8 cellular contexts compared by ENCODE assay signal in genomic region chr6:33344771-33345697, GRCh38. TPM values are rescaled to one million over a fixed set of nuclear protein-coding genes. Genes with fewer than 3 reads are reported as not detected.
DNase-seq lines count a peak whose midpoint lies in the region; ATAC-seq and TF ChIP-seq lines count a peak whose summit lies in the region.

No MANE protein-coding gene starts in this region.

- CTCF ChIA-PET in RWPE1 (lab: Yijun Ruan, JAX), result interaction anchor here (0.5 to 1.2 kb wide), 21 partner anchors 9 to 857 kb away, joined by 3 to 8 read pairs (median 3); no protein-coding TSS in a partner anchor

- no peaks in the 10 kb centered on the region for H3K9me3 ChIP-seq in osteoblast (ENCODE audit: low read depth, low read length)

- peak overlapping the region; percentile 68 for H3K27ac Mint-ChIP-seq in activated T-helper 17 cell treated with anti-CD3 and anti-CD28 coated beads, Interleukin-2, amount 50 U/mL, for 72 hours

- POLR2A ChIA-PET in RWPE1 (lab: Yijun Ruan, JAX; ENCODE audit: low non-redundant PET), result interaction anchor here (0.5 kb wide), 1 partner anchor 10 kb away, joined by 4 read pairs; no protein-coding TSS in a partner anchor

- ATAC-seq in activated T-helper 17 cell treated with anti-CD3 and anti-CD28 coated beads, Interleukin-2, amount 50 U/mL, for 72 hours (replicated peaks), result peak; percentile 59
- ATAC-seq in HG02759 (IDR thresholded peaks at IDR 0.05; ENCODE audit: unreplicated experiment), result no peak

- no peaks in the 10 kb centered on the region for H3K36me3 ChIP-seq in osteoblast (ENCODE audit: insufficient read depth, low read length)

- H3K4me3 Mint-ChIP-seq in activated T-helper 17 cell treated with anti-CD3 and anti-CD28 coated beads, Interleukin-2, amount 50 U/mL, for 72 hours, result peak overlapping the region; percentile 83

- DNase-seq in GDM1 (lab: John Stamatoyannopoulos, UW) (peak; percentile 62), M059J (ENCODE audit: low read depth) (peak; percentile 92), RWPE1 (ENCODE audit: low spot score) (peak; percentile 60), fibroblast of villous mesenchyme (ENCODE audit: low read depth) (peak; percentile 91), osteoblast (ENCODE audit: insufficient read length, low spot score, missing footprints) (peak; percentile 71), ureter (ENCODE audit: low spot score) (peak; percentile 70)

- H3K79me2 ChIP-seq in osteoblast (ENCODE audit: insufficient read depth, low read length), result no peaks in the 10 kb centered on the region

- H2AFZ ChIP-seq in osteoblast (ENCODE audit: low read length), result peak overlapping the region; percentile 56

- H3K27me3 ChIP-seq in osteoblast (ENCODE audit: insufficient read depth, low read length), result peaks cover 3% of the 10 kb centered on the region

- peaks cover 9% of the 10 kb centered on the region for H3K4me1 ChIP-seq in osteoblast (ENCODE audit: insufficient read depth, low read length)

- peak overlapping the region; percentile 61 for H3K4me2 ChIP-seq in osteoblast (ENCODE audit: insufficient read depth, low read length)

- no peaks in the 10 kb centered on the region for H3K27me3 Mint-ChIP-seq in activated T-helper 17 cell treated with anti-CD3 and anti-CD28 coated beads, Interleukin-2, amount 50 U/mL, for 72 hours

- no peak overlapping the region for H3K4me3 ChIP-seq in fibroblast of villous mesenchyme (ENCODE audit: low read depth, low read length)
- H3K4me3 ChIP-seq in osteoblast (ENCODE audit: insufficient read depth, low read length), result peak overlapping the region; percentile 9

- H3K4me1 Mint-ChIP-seq in activated T-helper 17 cell treated with anti-CD3 and anti-CD28 coated beads, Interleukin-2, amount 50 U/mL, for 72 hours, result peaks cover 8% of the 10 kb centered on the region

- H4K20me1 ChIP-seq in osteoblast (ENCODE audit: insufficient read depth, low read length), result no peaks in the 10 kb centered on the region

- H3K27ac ChIP-seq in RWPE1, result no peak overlapping the region
- no peak overlapping the region for H3K27ac ChIP-seq in osteoblast (ENCODE audit: low read depth, low read length)

- H3K36me3 Mint-ChIP-seq in activated T-helper 17 cell treated with anti-CD3 and anti-CD28 coated beads, Interleukin-2, amount 50 U/mL, for 72 hours (ENCODE audit: low read depth), result no peaks in the 10 kb centered on the region

- TF ChIP-seq CTCF in RWPE1 (conservative IDR thresholded peaks at IDR 0.05; ENCODE audit: low read depth), result peak; percentile 79
- peak; percentile 49 for TF ChIP-seq CTCF in fibroblast of villous mesenchyme (IDR thresholded peaks at IDR 0.05; ENCODE audit: insufficient read depth, low read depth, low read length)
- TF ChIP-seq CTCF in osteoblast (IDR thresholded peaks at IDR 0.05; ENCODE audit: extremely low read depth, low read depth, low read length), result peak; percentile 55

- no peaks in the 10 kb centered on the region for H3K9me3 Mint-ChIP-seq in activated T-helper 17 cell treated with anti-CD3 and anti-CD28 coated beads, Interleukin-2, amount 50 U/mL, for 72 hours

RNA-seq across cellular contexts. Expression of gene DAXX, which starts 22.3 kb away (rescaled TPM):
- 95.5 and 107 TPM in 2 replicates for total RNA-seq in M059J (2014; rRNA removed; shearing (Covaris generic))
- total RNA-seq in activated T-helper 17 cell treated with anti-CD3 and anti-CD28 coated beads, Interleukin-2, amount 50 U/mL, for 72 hours, result 10 to 100 TPM; 62.2 to 77.3 TPM
- 39.6 and 58.7 TPM in 2 replicates for total RNA-seq in fibroblast of villous mesenchyme
- 32.7 and 39.4 TPM in 2 replicates for total RNA-seq in osteoblast
- total RNA-seq in ureter, result 28.8 TPM

RNA-seq across cellular contexts. Expression of gene ZBTB22, which starts 27.5 kb away (rescaled TPM):
- 13.8 and 18.0 TPM in 2 replicates for total RNA-seq in M059J (2014; rRNA removed; shearing (Covaris generic))
- total RNA-seq in activated T-helper 17 cell treated with anti-CD3 and anti-CD28 coated beads, Interleukin-2, amount 50 U/mL, for 72 hours, result 10 to 100 TPM in 1 of 2 donors, 1 to 10 TPM in 1; 6.9 to 20.0 TPM
- total RNA-seq in fibroblast of villous mesenchyme (14.8 and 16.0 TPM in 2 replicates), osteoblast (18.6 and 19.5 TPM in 2 replicates), ureter (24.2 TPM)

RNA-seq across cellular contexts. Expression of gene TAPBP, which starts 31.2 kb away (rescaled TPM):
- total RNA-seq in M059J (2014; rRNA removed; shearing (Covaris generic)), result 162 and 258 TPM in 2 replicates
- 100 to 1,000 TPM; 176 to 194 TPM for total RNA-seq in activated T-helper 17 cell treated with anti-CD3 and anti-CD28 coated beads, Interleukin-2, amount 50 U/mL, for 72 hours
- total RNA-seq in fibroblast of villous mesenchyme, result 125 and 132 TPM in 2 replicates
- total RNA-seq in osteoblast, result 90.2 and 92.6 TPM in 2 replicates
- total RNA-seq in ureter, result 132 TPM

RNA-seq across cellular contexts. Expression of gene RGL2, which starts 46.3 kb away (rescaled TPM):
- total RNA-seq in M059J (2014; rRNA removed; shearing (Covaris generic)), result 29.9 and 54.6 TPM in 2 replicates
- total RNA-seq in activated T-helper 17 cell treated with anti-CD3 and anti-CD28 coated beads, Interleukin-2, amount 50 U/mL, for 72 hours, result 10 to 100 TPM; 37.7 to 73.4 TPM
- total RNA-seq in fibroblast of villous mesenchyme, result 13.0 and 23.2 TPM in 2 replicates
- total RNA-seq in osteoblast, result 33.9 and 35.5 TPM in 2 replicates
- total RNA-seq in ureter, result 163 TPM

RNA-seq across cellular contexts. Expression of gene KIFC1, which starts 46.6 kb away (rescaled TPM):
- 130 and 159 TPM in 2 replicates for total RNA-seq in M059J (2014; rRNA removed; shearing (Covaris generic))
- total RNA-seq in activated T-helper 17 cell treated with anti-CD3 and anti-CD28 coated beads, Interleukin-2, amount 50 U/mL, for 72 hours, result 100 to 1,000 TPM; 101 to 108 TPM
- 20.0 and 34.5 TPM in 2 replicates for total RNA-seq in fibroblast of villous mesenchyme
- total RNA-seq in osteoblast, result 3.2 and 4.0 TPM in 2 replicates
- total RNA-seq in ureter, result 1.0 TPM
